ENCODE assay signal across 24 cellular contexts in genomic region chr10:129494740-129495139, GRCh38.
"Had no signal": no experiment of that assay in that cellular context is flagged by ENCODE, and none has a peak within 500 bp of the region (broad histone marks: within the 10 kb centered on the region; RNA-seq: fewer than 3 reads in every experiment).

No MANE protein-coding gene starts in this region.

- H3K36me3 ChIP-seq: adrenal gland, brain microvascular endothelial cell, upper lobe of left lung had no signal

- H3K4me3 ChIP-seq: adrenal gland, ascending aorta, testis, upper lobe of left lung had no signal

- H3K4me1 ChIP-seq: adrenal gland, ascending aorta, testis, upper lobe of left lung had no signal

- DNase-seq: activated CD8-positive, alpha-beta memory T cell treated with anti-CD3 and anti-CD28 coated beads for 24 hours; activated CD8-positive, alpha-beta memory T cell treated with anti-CD3 and anti-CD28 coated beads, Interleukin-2, amount 50 U/mL, for 4 hours; activated naive CD4-positive, alpha-beta T cell; activated T-cell treated with anti-CD3 and anti-CD28 coated beads, Interleukin-2, amount 50 U/mL, for 4 hours; adrenal gland; brain microvascular endothelial cell; caudate nucleus; effector memory CD8-positive, alpha-beta T cell; immature natural killer cell; kidney glomerular epithelial cell; left ventricle myocardium superior; mammary epithelial cell; stimulated activated CD4-positive, alpha-beta T cell treated with anti-CD3 and anti-CD28 coated beads, Interleukin-2, amount 100 ng/mL, for 48 hours; stimulated activated CD8-positive, alpha-beta memory T cell treated with anti-CD3 and anti-CD28 coated beads, Interleukin-4, amount 100 ng/mL, for 48 hours; stimulated activated naive B cell treated with anti-CD40 and anti-IgM and Interleukin-4, amounts not matched to agents 10 μg/mL and 1 μg/mL and 100 μg/mL, for 72 hours; T-helper 9 cell; testis; upper lobe of left lung had no signal

- ATAC-seq: activated T-cell treated with anti-CD3 and anti-CD28 coated beads, Interleukin-2, amount 50 U/mL, for 4 hours; effector memory CD8-positive, alpha-beta T cell; left ventricle myocardium superior; sciatic nerve; stimulated activated naive B cell treated with anti-CD40 and anti-IgM and Interleukin-4, amounts not matched to agents 10 μg/mL and 1 μg/mL and 100 μg/mL, for 72 hours had no signal

- FAIRE-seq: colon had no signal

- H3K27me3 Mint-ChIP-seq: activated naive CD8-positive, alpha-beta T cell; effector memory CD8-positive, alpha-beta T cell; stimulated activated naive B cell treated with anti-CD40 and anti-IgM and Interleukin-4, amounts not matched to agents 10 μg/mL and 1 μg/mL and 100 μg/mL, for 72 hours had no signal

- H3K27ac Mint-ChIP-seq: activated naive CD8-positive, alpha-beta T cell; activated T-helper 2 cell treated with anti-CD3 and anti-CD28 coated beads, Interferon-gamma antibody, Interleukin-2, Interleukin-4, amounts not matched to agents 10 μg/mL and 5 μg/mL and 100 μg/mL, durations not matched to agents 14 hours and 24 hours and 36 hours; immature natural killer cell; stimulated activated naive B cell treated with anti-CD40 and anti-IgM and Interleukin-4, amounts not matched to agents 10 μg/mL and 1 μg/mL and 100 μg/mL, for 72 hours had no signal

- H3K27me3 ChIP-seq: adrenal gland, ascending aorta, brain microvascular endothelial cell, testis, upper lobe of left lung had no signal

- H3K27ac ChIP-seq: adrenal gland, ascending aorta, brain microvascular endothelial cell, epithelial cell of prostate, testis, upper lobe of left lung had no signal

- H3K9me3 ChIP-seq: testis had no signal

- H3K4me3 Mint-ChIP-seq: activated naive CD8-positive, alpha-beta T cell; activated T-cell treated with anti-CD3 and anti-CD28 coated beads, Interleukin-2, amount 50 U/mL, for 4 hours; effector memory CD8-positive, alpha-beta T cell; immature natural killer cell; stimulated activated naive B cell treated with anti-CD40 and anti-IgM and Interleukin-4, amounts not matched to agents 10 μg/mL and 1 μg/mL and 100 μg/mL, for 72 hours had no signal
